Comparison of ENCODE assay signal across 8 cellular contexts in the genomic region with DNA sequence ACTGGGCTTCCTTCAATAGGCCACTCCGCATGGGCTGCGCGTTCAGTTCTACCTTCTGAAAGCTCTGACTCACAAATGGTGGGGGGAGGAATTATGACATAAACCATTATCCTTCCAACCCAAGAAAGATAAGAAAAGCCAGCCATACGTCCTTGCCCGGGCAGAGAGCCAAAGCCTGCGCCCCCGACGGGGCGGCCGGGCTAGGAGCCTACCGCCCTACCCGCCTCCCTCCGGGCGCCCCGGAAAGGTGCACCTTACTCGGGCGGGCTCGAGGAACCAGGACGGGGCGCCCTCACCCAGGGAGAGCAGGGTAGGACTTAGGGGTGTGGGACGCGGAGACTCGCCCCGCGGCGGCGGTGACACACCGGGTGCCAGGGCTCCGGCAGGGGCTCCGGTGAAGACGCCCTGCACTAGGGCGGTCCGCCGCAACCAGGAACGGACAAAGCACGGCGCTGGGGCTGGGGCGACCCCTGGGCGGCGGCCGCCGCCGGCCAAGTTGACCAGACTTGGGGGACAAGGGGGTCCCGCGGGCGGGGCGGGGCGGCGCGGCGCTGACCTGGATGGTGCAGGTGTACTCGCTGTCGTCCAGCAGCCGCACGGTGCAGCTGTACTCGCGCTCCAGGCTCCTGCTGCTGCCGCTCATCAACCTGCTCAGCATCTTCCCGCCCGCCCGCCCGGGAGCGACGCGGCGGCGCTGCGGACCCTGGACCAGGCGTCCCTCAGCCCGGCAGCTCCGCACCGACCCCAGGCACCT. TPM values are rescaled to one million over a fixed set of nuclear protein-coding genes. Genes with fewer than 3 reads are reported as not detected.
DNase-seq lines count a peak whose midpoint lies in the region; ATAC-seq, FAIRE-seq and TF ChIP-seq lines count a peak whose summit lies in the region.

No MANE protein-coding gene starts in this region.

- H3K9me3 ChIP-seq in tibial artery: no peaks in the 10 kb centered on the region

- TF ChIP-seq POLR2A in GM12891 (IDR thresholded peaks at IDR 0.05; ENCODE audit: low read depth, low read length): no peak

- TF ChIP-seq CTCF in fibroblast of mammary gland (conservative IDR thresholded peaks at IDR 0.05; ENCODE audit: control insufficient read depth, insufficient read depth, low read depth, low read length) (no peak), neural crest cell (conservative IDR thresholded peaks at IDR 0.05) (no peak), tibial artery (IDR thresholded peaks at IDR 0.05) (no peak)

- H3K27ac ChIP-seq in tibial artery: no peak overlapping the region

- ATAC-seq in HG02763 (IDR thresholded peaks at IDR 0.05; ENCODE audit: unreplicated experiment): peak; percentile 9

- H3K4me3 ChIP-seq in fibroblast of mammary gland (ENCODE audit: control insufficient read depth, low read depth, low read length): peak overlapping the region; percentile 61
- peak overlapping the region; percentile 43 to 58 for H3K4me3 ChIP-seq in tibial artery

- peaks cover 0 to 50% of the 10 kb centered on the region in 2 donors for H3K27me3 ChIP-seq in tibial artery

- no peaks in the 10 kb centered on the region for H3K9me3 Mint-ChIP-seq in neural crest cell

- DNase-seq in GM12891 (ENCODE audit: insufficient read length, low spot score) (peak; percentile 30), NCI-H526 treated with DMSO at 0.1 percent for 48 hours (lab: John Stamatoyannopoulos, UW) (peak; percentile 81), activated T-helper 1 cell treated with Interleukin-2 at 50 U/mL for 16 hours (ENCODE audit: low read depth) (peak; percentile 13), fibroblast of mammary gland (ENCODE audit: low read depth) (peak; percentile 46), neural crest cell (ENCODE audit: low read depth, low spot score) (no peak), tibial artery (peak in 1 of 2 donors; percentile 65), SIG-M5 (lab: John Stamatoyannopoulos, UW) (no peak)

- H3K36me3 ChIP-seq in tibial artery: no peaks in the 10 kb centered on the region

- intact Hi-C loops in tibial artery (cut with DNase I; ENCODE audit: low total_unique reads): no loop called here

- peak overlapping the region; percentile 91 for H3K4me3 Mint-ChIP-seq in neural crest cell

- H3K27ac Mint-ChIP-seq in neural crest cell (ENCODE audit: unreplicated experiment): no peak overlapping the region

- H3K4me1 ChIP-seq in tibial artery: peaks cover 0 to 22% (median 22%) of the 10 kb centered on the region in 4 donors

- peaks cover 68% of the 10 kb centered on the region for H3K27me3 Mint-ChIP-seq in neural crest cell (ENCODE audit: low read depth)

- H3K4me1 Mint-ChIP-seq in neural crest cell: peaks cover 26% of the 10 kb centered on the region

- FAIRE-seq in GM12891 (lab: Jason Lieb, UNC): no peak

- no peaks in the 10 kb centered on the region for H3K36me3 Mint-ChIP-seq in neural crest cell (ENCODE audit: low read depth)

TF ChIP-seq in GM12891, 5 proteins besides CTCF, POLR2A, EP300 and RAD21:
- TF ChIP-seq POLR2AphosphoS5 (IDR thresholded peaks at IDR 0.05; ENCODE audit: low read depth, low read length): no peak
- TF ChIP-seq SPI1 (IDR thresholded peaks at IDR 0.05; ENCODE audit: low read depth, low read length): no peak
- no peak for TF ChIP-seq TAF1 (IDR thresholded peaks at IDR 0.05; ENCODE audit: low read depth, low read length)
- TF ChIP-seq POU2F2 (IDR thresholded peaks at IDR 0.05; ENCODE audit: low read depth, low read length): no peak
- no peak for TF ChIP-seq PAX5 (IDR thresholded peaks at IDR 0.05; ENCODE audit: insufficient read depth, low read length, severe bottlenecking)
TF ChIP-seq in GM12891: peak in this region for 0.

RNA-seq across cellular contexts. Expression of a gene that starts 0.5 kb away (rescaled TPM):
- polyA plus RNA-seq in GM12891 (2012; ENCODE audit: low read depth, missing spikeins): 0.31 TPM
- 4.3 and 5.1 TPM in 2 replicates for total RNA-seq in neural crest cell

Comparison
In these comparisons a context has a peak if more than half of its experiments do, and no peak if none do; other contexts are left out.
1. DNase-seq: peak in GM12891 (single experiment), NCI-H526 treated with DMSO at 0.1 percent for 48 hours (single experiment), activated T-helper 1 cell treated with Interleukin-2 at 50 U/mL for 16 hours (single experiment) and fibroblast of mammary gland (single experiment); none in neural crest cell (single experiment) and SIG-M5 (single experiment).